ENCODE assay signal across 11 cellular contexts in genomic region chr2:8119782-8120551, GRCh38.
DNase-seq lines count a peak whose midpoint lies in the region; ATAC-seq, FAIRE-seq and TF ChIP-seq lines count a peak whose summit lies in the region.
"Had no signal": no experiment of that assay in that cellular context is flagged by ENCODE, and none has a peak within 500 bp of the region (broad histone marks: within the 10 kb centered on the region; RNA-seq: fewer than 3 reads in every experiment).

No MANE protein-coding gene starts in this region.

- ATAC-seq in GM21619 (IDR thresholded peaks at IDR 0.05; ENCODE audit: unreplicated experiment): no peak
- no peak for ATAC-seq in HG03139 (IDR thresholded peaks at IDR 0.05; ENCODE audit: unreplicated experiment)

- H4K8ac ChIP-seq in H1 (ENCODE audit: extremely low read depth, insufficient read depth, low read length): no peak overlapping the region

- CTCF ChIA-PET in H1 (lab: Charles Lee; ENCODE audit: partially characterized antibody): interaction anchor here (0.8 kb wide), 1 partner anchor 728 kb away, joined by 3 read pairs; no protein-coding TSS in a partner anchor

- no peak overlapping the region for H2BK20ac ChIP-seq in H1 (ENCODE audit: low read length)

- TF ChIP-seq POLR2A in H1 (IDR thresholded peaks at IDR 0.05; ENCODE audit: control extremely low read depth in 1 of 2, low read depth in 2 of 2, low read length in 2 of 2): no peak

- POLR2A ChIA-PET in H1 (lab: Charles Lee; ENCODE audit: partially characterized antibody): no interaction called here

- H3K27me3 ChIP-seq in H1 (replicated peaks in 1 of 4; ENCODE audit: control insufficient read depth in 3 of 4, extremely low read depth in 1 of 4, insufficient read depth in 3 of 4, low read length in 3 of 4): no peaks in the 10 kb centered on the region; a peak in 1 of 7 replicates

- no peak overlapping the region for H2BK12ac ChIP-seq in H1 (ENCODE audit: low read depth, low read length)

- FAIRE-seq in H1 (lab: Jason Lieb, UNC): no peak
- FAIRE-seq: colon had no signal

- no peak overlapping the region for H4K91ac ChIP-seq in H1 (replicated peaks; ENCODE audit: insufficient read length, low read length)

- no peak overlapping the region for H2BK120ac ChIP-seq in H1 (replicated peaks; ENCODE audit: low read depth, low read length)

- no peaks in the 10 kb centered on the region for H3K79me2 ChIP-seq in H1 (ENCODE audit: control insufficient read depth in 1 of 2, insufficient read depth in 2 of 2, low read length in 2 of 2)

- no peak overlapping the region for H3K23ac ChIP-seq in H1 (ENCODE audit: insufficient read length)

- H3K27ac ChIP-seq in H1 (ENCODE audit: low read depth, low read length): no peak overlapping the region

- H3K79me1 ChIP-seq in H1 (ENCODE audit: low read depth, low read length): no peaks in the 10 kb centered on the region

- no peak for TF ChIP-seq EP300 in H1 (IDR thresholded peaks at IDR 0.05; ENCODE audit: borderline replicate concordance in 1 of 2, low read depth in 2 of 2, low read length in 2 of 2)

- DNase-seq in A172 (ENCODE audit: low spot score): peak; percentile 21
- peak; percentile 32 for DNase-seq in M059J (ENCODE audit: low read depth)
- no peak for DNase-seq in H1 (ENCODE audit: low read depth in 1 of 2, low spot score in 2 of 2)
- DNase-seq in mucosa of gallbladder (ENCODE audit: low spot score): peak; percentile 43
- no peak for DNase-seq in stimulated activated CD4-positive, alpha-beta T cell treated with anti-CD3 and anti-CD28 coated beads, Interleukin-2, amount 100 ng/mL, for 24 hours
- no peak for DNase-seq in NCI-H1048 (lab: John Stamatoyannopoulos, UW)
- DNase-seq: DND-41, MV-4-11 had no signal

- H3K4me1 ChIP-seq in H1 (replicated peaks in 1 of 4; ENCODE audit: control insufficient read depth in 3 of 4, insufficient read depth in 4 of 4, low read length in 3 of 4): no peaks in the 10 kb centered on the region; a peak in 1 of 7 replicates

- H4K5ac ChIP-seq in H1 (ENCODE audit: insufficient read length, low read depth, low read length): no peak overlapping the region

- H2BK5ac ChIP-seq in H1 (ENCODE audit: low read depth, low read length): no peak overlapping the region; the same call in 1 of the 2 replicates

- no peak overlapping the region for H3K9ac ChIP-seq in H1 (replicated peaks in 1 of 4; ENCODE audit: extremely low read depth in 1 of 4, low read depth in 3 of 4, low read length in 3 of 4)

- H3K36me3 ChIP-seq in H1 (ENCODE audit: control insufficient read depth in 2 of 4, insufficient read depth in 4 of 4, low read length in 3 of 4): no peaks in the 10 kb centered on the region

- peak overlapping the region; percentile 34; the same call in 1 of the 2 replicates for H2AFZ ChIP-seq in H1 (ENCODE audit: low read length)

- 89% methylated on average over 9 of the region's 9 CpGs; no CpG with 5 or more reads in 1 of the 2 experiments for WGBS in H1 (ENCODE audit: extremely low coverage in 1 of 2, insufficient coverage in 1 of 2, insufficient read length in 1 of 2, insufficient replicate concordance in 2 of 2, low coverage in 1 of 2, low lambda C conversion rate in 2 of 2, missing lambda C conversion rate in 1 of 2), 2 experiments

- H3K4ac ChIP-seq in H1 (replicated peaks; ENCODE audit: insufficient read length, low read depth, low read length): no peak overlapping the region

- H3K9me3 ChIP-seq in H1 (ENCODE audit: insufficient read depth in 2 of 2, low read depth in 1 of 2, low read length in 1 of 2): no peaks in the 10 kb centered on the region

- H2BK15ac ChIP-seq in H1 (ENCODE audit: low read length): no peak overlapping the region

- no peaks in the 10 kb centered on the region for H3K23me2 ChIP-seq in H1 (ENCODE audit: low read depth, low read length)

- no peak overlapping the region for H3K4me3 ChIP-seq in H1 (ENCODE audit: extremely low read depth in 1 of 4, insufficient read depth in 2 of 4, low read depth in 3 of 4, low read length in 4 of 4)

- TF ChIP-seq RAD21 in H1 (IDR thresholded peaks at IDR 0.05 in 1 of 2, conservative IDR thresholded peaks at IDR 0.05 in 1 of 2; ENCODE audit: low read depth in 2 of 2, low read length in 2 of 2): no peak

- no peak overlapping the region for H2AK5ac ChIP-seq in H1 (ENCODE audit: low read depth, low read length)

- H4K20me1 ChIP-seq in H1 (replicated peaks in 1 of 2; ENCODE audit: control insufficient read depth in 1 of 2, insufficient read depth in 2 of 2, low read length in 2 of 2): no peaks in the 10 kb centered on the region

- TF ChIP-seq CTCF in H1 (IDR thresholded peaks at IDR 0.05; ENCODE audit: control extremely low read depth in 1 of 3, insufficient read depth in 1 of 3, low read depth in 1 of 3, low read length in 3 of 3): no peak

- no peak overlapping the region for H3K14ac ChIP-seq in H1 (ENCODE audit: insufficient read length)

- no peak overlapping the region for H3K4me2 ChIP-seq in H1 (ENCODE audit: insufficient read depth in 1 of 2, low read depth in 2 of 2, low read length in 2 of 2)

- no peak overlapping the region; the same call in 1 of the 2 replicates for H3K18ac ChIP-seq in H1 (ENCODE audit: extremely low read depth, low read length)

- H3K56ac ChIP-seq in H1 (replicated peaks; ENCODE audit: insufficient read length, low read depth, low read length): no peak overlapping the region

TF ChIP-seq in H1, 55 proteins besides CTCF, POLR2A, EP300 and RAD21:
- TF ChIP-seq KDM4A (IDR thresholded peaks at IDR 0.05; ENCODE audit: low read depth, low read length, severe bottlenecking) (no peak), HDAC2 (IDR thresholded peaks at IDR 0.05; ENCODE audit: borderline replicate concordance in 1 of 2, low read depth in 2 of 2, low read length in 2 of 2) (no peak), CHD1 (IDR thresholded peaks at IDR 0.05; ENCODE audit: low read depth, low read length) (no peak), GTF2F1 (IDR thresholded peaks at IDR 0.05; ENCODE audit: borderline replicate concordance, low read depth, low read length) (no peak), CREB1 (IDR thresholded peaks at IDR 0.05) (no peak), CBX5 (IDR thresholded peaks at IDR 0.05; ENCODE audit: low read depth, low read length) (no peak), TCF12 (IDR thresholded peaks at IDR 0.05; ENCODE audit: low read depth, low read length) (no peak), SIN3A (conservative IDR thresholded peaks at IDR 0.05 in 1 of 2, IDR thresholded peaks at IDR 0.05 in 1 of 2; ENCODE audit: low read depth in 1 of 2, low read length in 2 of 2) (no peak), POLR2AphosphoS5 (IDR thresholded peaks at IDR 0.05; ENCODE audit: low read depth, low read length) (no peak)

Comparison
In these comparisons a context has a peak if more than half of its experiments do, and no peak if none do; other contexts are left out.
1. DNase-seq: peak in A172 (single experiment), M059J (single experiment) and mucosa of gallbladder (single experiment); none in H1 (0 of 2), stimulated activated CD4-positive, alpha-beta T cell treated with anti-CD3 and anti-CD28 coated beads, Interleukin-2, amount 100 ng/mL, for 24 hours (0 of 2) and NCI-H1048 (single experiment).